ENCODE assay signal across 1 cellular context in genomic region chr2:186410802-186411201, GRCh38.
A peak's percentile ranks its signal among the peaks of the same experiment; 100 is the strongest.
TF ChIP-seq lines count a peak whose summit lies in the region.

No MANE protein-coding gene starts in this region.

TF ChIP-seq in HepG2, 621 proteins besides CTCF, POLR2A, EP300 and RAD21 (continued from another document):
- TF ChIP-seq ZNF646 (CRISPR knock-in tag; IDR thresholded peaks at IDR 0.05) (no peak), ZNF644 (CRISPR knock-in tag; IDR thresholded peaks at IDR 0.05; ENCODE audit: low read depth) (peak; percentile 61; the same call in 1 of the 2 replicates), PCBP1 (IDR thresholded peaks at IDR 0.05; ENCODE audit: borderline replicate concordance, low read depth, low read length) (no peak), ZNF430 (CRISPR knock-in tag; IDR thresholded peaks at IDR 0.05) (no peak)
